29 cellular contexts compared by ENCODE assay signal in genomic region chr7:154910125-154910524, GRCh38.
"Had no signal": no experiment of that assay in that cellular context is flagged by ENCODE, and none has a peak within 500 bp of the region (broad histone marks: within the 10 kb centered on the region; RNA-seq: fewer than 3 reads in every experiment).

No MANE protein-coding gene starts in this region.

- H3K4me3 Mint-ChIP-seq: mesothelial cell of epicardium; naive B cell; natural killer cell treated with Interleukin-12 subunit alpha and Interleukin-12 subunit beta and Interleukin-15 and Interleukin-18, amount 100 ng/mL, for 72 hours; neural crest cell; stimulated activated naive CD8-positive, alpha-beta T cell treated with anti-CD3 and anti-CD28 coated beads, Interleukin-15, amount 100 ng/mL, for 72 hours had no signal

- H3K27ac ChIP-seq: coronary artery, esophagus squamous epithelium, heart right ventricle, left ventricle myocardium inferior, lower lobe of right lung, psoas muscle, skin epidermis, suprapubic skin, transverse colon, upper lobe of right lung, uterus had no signal

- H3K4me1 Mint-ChIP-seq: neural crest cell had no signal

- H3K9me3 Mint-ChIP-seq: neural crest cell had no signal

- H3K27ac Mint-ChIP-seq: mesothelial cell of epicardium; natural killer cell treated with Interleukin-12 subunit alpha and Interleukin-12 subunit beta and Interleukin-15 and Interleukin-18, amount 100 ng/mL, for 72 hours had no signal

- H3K4me1 ChIP-seq: psoas muscle, uterus had no signal

- H3K4me3 ChIP-seq: coronary artery, esophagus squamous epithelium, heart right ventricle, left ventricle myocardium inferior, lower lobe of right lung, mucosa of descending colon, psoas muscle, skin epidermis, suprapubic skin, transverse colon, upper lobe of right lung, uterus had no signal

- H3K36me3 ChIP-seq: esophagus squamous epithelium, heart right ventricle, left ventricle myocardium inferior, lower lobe of right lung, suprapubic skin, transverse colon, upper lobe of right lung, uterus had no signal

- H3K36me3 Mint-ChIP-seq: mesothelial cell of epicardium; natural killer cell treated with Interleukin-12 subunit alpha and Interleukin-12 subunit beta and Interleukin-15 and Interleukin-18, amount 100 ng/mL, for 72 hours had no signal

- DNase-seq: dermis blood vessel endothelial cell; effector memory CD4-positive, alpha-beta T cell; esophagus squamous epithelium; foreskin melanocyte; glutamatergic neuron; heart right ventricle; hippocampal formation; kidney glomerular epithelial cell; left colon; left ventricle myocardium inferior; lower lobe of right lung; mucosa of descending colon; naive B cell; psoas muscle; right cardiac atrium; stimulated activated CD4-positive, alpha-beta T cell treated with anti-CD3 and anti-CD28 coated beads, Interleukin-1b, Interleukin-23, amount 100 ng/mL, for 48 hours; stimulated activated CD4-positive, alpha-beta T cell treated with anti-CD3 and anti-CD28 coated beads, Interleukin-4, amount 100 ng/mL, for 1 hour; stimulated activated CD8-positive, alpha-beta memory T cell treated with anti-CD3 and anti-CD28 coated beads, Interleukin-4, amount 100 ng/mL, for 48 hours; stimulated activated naive CD4-positive, alpha-beta T cell; stimulated activated naive CD8-positive, alpha-beta T cell treated with anti-CD3 and anti-CD28 coated beads, Interleukin-15, amount 100 ng/mL, for 72 hours; transverse colon; upper lobe of right lung; uterus had no signal

- H3K9me3 ChIP-seq: lower lobe of right lung, psoas muscle, transverse colon, upper lobe of right lung, uterus had no signal
